Comparison of ENCODE assay signal across 8 cellular contexts in genomic region chr2:241315879-241316700, GRCh38. TPM values are rescaled to one million over a fixed set of nuclear protein-coding genes. Genes with fewer than 3 reads are reported as not detected.
A peak's percentile ranks its signal among the peaks of the same experiment; 100 is the strongest.
DNase-seq lines count a peak whose midpoint lies in the region; ATAC-seq and TF ChIP-seq lines count a peak whose summit lies in the region.

Gene SEPTIN2, plus strand, starts transcription at chr2:241315925. Its CDS starts 8,308 bp downstream, at chr2:241324233.

- H3K36me3 ChIP-seq in CD8-positive, alpha-beta T cell (ENCODE audit: insufficient read depth, low read length), result no peaks in the 10 kb centered on the region
- peaks cover 6% of the 10 kb centered on the region for H3K36me3 ChIP-seq in adipocyte (ENCODE audit: control insufficient read depth, insufficient read depth, low read length, severe bottlenecking)

- peak within 1 kb of the TSS; percentile 92 for H3K4me3 ChIP-seq in CD8-positive, alpha-beta T cell (ENCODE audit: low read depth, low read length)
- peak within 1 kb of the TSS; percentile 98 for H3K4me3 ChIP-seq in adipocyte (ENCODE audit: low read length)

- H3K9ac ChIP-seq in adipocyte (ENCODE audit: low read length), result peak within 1 kb of the TSS; percentile 100

- POLR2A ChIA-PET in CD8-positive, alpha-beta T cell (lab: Charles Lee), result interaction anchor here (0.8 to 3.6 kb wide), 10 partner anchors 12 to 730 kb away, joined by 3 to 27 read pairs (median 4); partner anchors contain the start of genes ING5 and MTERF4

- intact Hi-C loops in CD8-positive, alpha-beta T cell (cut with DNase I, micrococcal nuclease), result loop anchor here (1.0 to 5.0 kb wide), 17 partner anchors 40 to 755 kb away; partner anchors contain the start of genes DTYMK (in 2 of the 2), FARP2 (in 2 of the 2), MTERF4 (in 2 of the 2) and ATG4B (in 1 of the 2)
- intact Hi-C loops in left ventricle myocardium superior (cut with micrococcal nuclease), result loop anchor here (5.0 kb wide), 1 partner anchor 36 kb away; no protein-coding TSS in a partner anchor

- no peak for TF ChIP-seq CTCF in CD8-positive, alpha-beta T cell (IDR thresholded peaks at IDR 0.05)

- H3K4me3 Mint-ChIP-seq in CD8-positive, alpha-beta T cell, result peak within 1 kb of the TSS; percentile 98

- no peaks in the 10 kb centered on the region for H3K27me3 Mint-ChIP-seq in CD8-positive, alpha-beta T cell (ENCODE audit: low read depth)

- H3K4me1 ChIP-seq in CD8-positive, alpha-beta T cell (ENCODE audit: insufficient read depth, low read length), result peaks cover 71% of the 10 kb centered on the region
- peaks cover 66% of the 10 kb centered on the region for H3K4me1 ChIP-seq in adipocyte (ENCODE audit: control insufficient read depth, insufficient read depth, low read length)

- H3K27ac ChIP-seq in CD8-positive, alpha-beta T cell (ENCODE audit: low read depth, low read length), result peak within 1 kb of the TSS; percentile 92

- H3K27me3 ChIP-seq in CD8-positive, alpha-beta T cell (ENCODE audit: insufficient read depth, low read length), result no peaks in the 10 kb centered on the region
- no peaks in the 10 kb centered on the region for H3K27me3 ChIP-seq in adipocyte (replicated peaks; ENCODE audit: control insufficient read depth, insufficient read depth, low read length)

- H3K9me3 Mint-ChIP-seq in CD8-positive, alpha-beta T cell, result no peaks in the 10 kb centered on the region

- peak within 1 kb of the TSS; percentile 99 for H3K27ac Mint-ChIP-seq in CD8-positive, alpha-beta T cell

- no peaks in the 10 kb centered on the region for H3K9me3 ChIP-seq in CD8-positive, alpha-beta T cell (ENCODE audit: low read length)
- H3K9me3 ChIP-seq in adipocyte (ENCODE audit: control insufficient read depth, low read length), result no peaks in the 10 kb centered on the region

- ATAC-seq in CD8-positive, alpha-beta T cell, result peak; percentile 45
- peak; percentile 33 for ATAC-seq in GM19351 (IDR thresholded peaks at IDR 0.05; ENCODE audit: unreplicated experiment)
- ATAC-seq in HG03460 (IDR thresholded peaks at IDR 0.05; ENCODE audit: unreplicated experiment), result peak; percentile 37
- peak; percentile 56 for ATAC-seq in left ventricle myocardium superior

- H3K36me3 Mint-ChIP-seq in CD8-positive, alpha-beta T cell, result peaks cover 36% of the 10 kb centered on the region

- CTCF ChIA-PET in CD8-positive, alpha-beta T cell (lab: Charles Lee), result interaction anchor here (1.1 to 1.9 kb wide), 3 partner anchors 10 to 97 kb away, joined by 3 to 5 read pairs (median 4); no protein-coding TSS in a partner anchor

- peak in 5 of 7 experiments; percentile 63 to 88 (median 77) for DNase-seq in CD8-positive, alpha-beta T cell
- peak; percentile 18 for DNase-seq in SHP77 treated with DMSO at 0.1 percent for 48 hours (lab: John Stamatoyannopoulos, UW)
- DNase-seq in adipocyte (ENCODE audit: low read depth), result peak; percentile 79
- no peak for DNase-seq in left ventricle myocardium superior
- peak; percentile 96 for DNase-seq in retina
- DNase-seq in kidney tubule cell (ENCODE audit: low spot score), result no peak

- peaks cover 75% of the 10 kb centered on the region for H3K4me1 Mint-ChIP-seq in CD8-positive, alpha-beta T cell (ENCODE audit: low read depth)

RNA-seq across cellular contexts. Expression of gene SEPTIN2, which starts in this region (rescaled TPM):
- 100 to 1,000 TPM; 216 to 246 TPM for total RNA-seq in CD8-positive, alpha-beta T cell
- 139 TPM for total RNA-seq in left ventricle myocardium superior

Comparison
In these comparisons a context has a peak if more than half of its experiments do, and no peak if none do; other contexts are left out.
1. DNase-seq: peak in CD8-positive, alpha-beta T cell (5 of 7), SHP77 treated with DMSO at 0.1 percent for 48 hours (single experiment), adipocyte (single experiment) and retina (single experiment); none in left ventricle myocardium superior (single experiment) and kidney tubule cell (single experiment).
2. Peak in every context shown above with its lines, with median percentiles within 50 percentile points of each other: ATAC-seq.